ENCODE assay signal across 1 cellular context in genomic region chr9:127501821-127502343, GRCh38.
TF ChIP-seq lines count a peak whose summit lies in the region.

No MANE protein-coding gene starts in this region.

TF ChIP-seq in IMR-90, 13 proteins besides CTCF, POLR2A, EP300 and RAD21:
- TF ChIP-seq FOS (IDR thresholded peaks at IDR 0.05; ENCODE audit: low read depth, low read length), result no peak
- TF ChIP-seq SMC3 (IDR thresholded peaks at IDR 0.05; ENCODE audit: low read depth, low read length), result no peak
- TF ChIP-seq BHLHE40 (IDR thresholded peaks at IDR 0.05; ENCODE audit: low read depth, low read length), result no peak
- no peak for TF ChIP-seq RFX5 (IDR thresholded peaks at IDR 0.05; ENCODE audit: low read depth, low read length)
- TF ChIP-seq MXI1 (IDR thresholded peaks at IDR 0.05; ENCODE audit: borderline replicate concordance, low read depth, low read length), result no peak
- no peak for TF ChIP-seq MAZ (IDR thresholded peaks at IDR 0.05; ENCODE audit: borderline replicate concordance, low read depth, low read length)
- TF ChIP-seq NFE2L2 (IDR thresholded peaks at IDR 0.05; ENCODE audit: low read depth, low read length), result no peak
- TF ChIP-seq ELK1 (IDR thresholded peaks at IDR 0.05; ENCODE audit: borderline replicate concordance, low read depth, low read length), result no peak
- TF ChIP-seq MAFK (IDR thresholded peaks at IDR 0.05; ENCODE audit: low read depth, low read length), result no peak
- no peak for TF ChIP-seq CHD1 (IDR thresholded peaks at IDR 0.05; ENCODE audit: low read depth, low read length)
- TF ChIP-seq RCOR1 (IDR thresholded peaks at IDR 0.05; ENCODE audit: insufficient replicate concordance, low read length), result no peak
- no peak for TF ChIP-seq USF2 (IDR thresholded peaks at IDR 0.05; ENCODE audit: low read depth, low read length)
- no peak for TF ChIP-seq CEBPB (IDR thresholded peaks at IDR 0.05; ENCODE audit: low read depth, low read length)
